In the genomic region with DNA sequence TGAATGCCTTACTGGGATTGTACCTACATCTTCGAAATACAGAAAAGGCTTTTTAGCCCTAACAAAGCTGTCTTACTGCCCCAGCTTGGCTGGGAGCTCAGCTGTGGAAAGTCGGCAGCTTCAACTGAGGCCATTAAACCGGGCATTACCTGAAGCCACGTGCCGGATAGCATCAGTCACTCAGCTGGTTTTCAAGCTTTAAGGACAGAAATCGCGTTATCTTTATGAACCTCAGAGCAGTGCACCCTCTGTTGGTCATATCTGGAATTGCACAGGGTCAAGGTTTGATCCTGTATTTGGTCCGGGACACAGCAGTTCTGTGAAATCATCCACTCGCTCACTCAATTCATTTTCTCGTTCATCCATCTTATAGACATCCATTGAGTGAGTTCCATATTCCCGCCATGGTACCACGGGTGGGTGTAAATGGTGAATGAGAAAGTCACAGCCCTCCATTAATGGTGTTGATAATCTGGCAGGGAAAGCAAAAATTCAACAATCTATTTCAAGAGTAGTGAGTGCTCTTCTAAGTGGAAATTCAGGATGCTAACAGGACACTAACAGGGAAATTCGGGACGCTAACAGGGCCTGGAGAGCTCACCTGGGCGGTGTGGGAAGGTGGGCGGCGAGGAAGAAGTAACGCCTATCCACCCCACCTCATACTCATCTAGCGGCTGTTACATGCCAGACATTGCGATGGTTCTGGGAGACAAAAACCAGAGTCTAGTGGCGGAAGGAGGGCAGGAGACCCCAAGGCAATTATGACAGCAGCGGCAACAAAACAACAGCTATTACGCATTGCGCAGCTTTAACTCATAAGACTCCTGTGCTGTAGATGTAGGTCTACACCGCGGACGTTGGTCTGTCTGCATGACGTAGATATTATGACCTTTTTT, we compare ENCODE assay signal across 8 cellular contexts.
DNase-seq lines count a peak whose midpoint lies in the region; ATAC-seq and TF ChIP-seq lines count a peak whose summit lies in the region.

No MANE protein-coding gene starts in this region.

- H3K4me3 Mint-ChIP-seq in immature natural killer cell = no peak overlapping the region

- no peak overlapping the region for H3K9ac ChIP-seq in SK-N-SH

- peaks cover 0 to 2% (median 0%) of the 10 kb centered on the region in 6 donors for H3K9me3 Mint-ChIP-seq in immature natural killer cell

- no peaks in the 10 kb centered on the region for H3K79me2 ChIP-seq in SK-N-SH (ENCODE audit: insufficient read depth)

- no peaks in the 10 kb centered on the region for H3K9me3 ChIP-seq in SK-N-SH
- no peaks in the 10 kb centered on the region for H3K9me3 ChIP-seq in adrenal gland (replicated peaks in 1 of 3)

- H3K27me3 ChIP-seq in SK-N-SH (ENCODE audit: insufficient read depth) (no peaks in the 10 kb centered on the region), adrenal gland (no peaks in the 10 kb centered on the region)

- 42% methylated on average over 28 of the region's 28 CpGs for WGBS in SK-N-SH (ENCODE audit: low lambda C conversion rate)
- WGBS in adrenal gland, 4 donors = 53 to 60% (median 58%) methylated on average over 28 of the region's 28 CpGs

- TF ChIP-seq EP300 in Ishikawa (IDR thresholded peaks at IDR 0.05; ENCODE audit: borderline replicate concordance) (no peak), SK-N-SH (IDR thresholded peaks at IDR 0.05; ENCODE audit: borderline replicate concordance in 1 of 2, low read depth in 1 of 2, low read length in 1 of 2) (no peak)

- no peaks in the 10 kb centered on the region for H3K9me2 ChIP-seq in SK-N-SH

- intact Hi-C loops in adrenal gland (cut with DNase I) = loop anchor here (5.0 to 10.0 kb wide), 2 partner anchors 210 to 212 kb away; no protein-coding TSS in a partner anchor

- no peak overlapping the region for H3K27ac ChIP-seq in SK-N-SH (ENCODE audit: low read depth in 2 of 2, low read length in 1 of 2)
- H3K27ac ChIP-seq in adrenal gland = no peak overlapping the region

- no peaks in the 10 kb centered on the region for H3F3A ChIP-seq in SK-N-SH (replicated peaks; ENCODE audit: insufficient read depth)

- H3K36me3 Mint-ChIP-seq in immature natural killer cell = no peaks in the 10 kb centered on the region

- no peaks in the 10 kb centered on the region; a peak in 1 of 4 replicates for H3K4me1 ChIP-seq in SK-N-SH (ENCODE audit: control insufficient read depth in 1 of 2, insufficient read depth in 2 of 2, low read depth in 1 of 2, low read length in 1 of 2)
- H3K4me1 ChIP-seq in adrenal gland (replicated peaks in 1 of 2) = no peaks in the 10 kb centered on the region

- POLR2A ChIA-PET in SK-N-SH (lab: Yijun Ruan, JAX) = no interaction called here

- no peak for TF ChIP-seq POLR2A in adrenal gland (IDR thresholded peaks at IDR 0.05)

- no peak for ATAC-seq in HG03460 (IDR thresholded peaks at IDR 0.05; ENCODE audit: unreplicated experiment)
- ATAC-seq in GM18868 (IDR thresholded peaks at IDR 0.05; ENCODE audit: unreplicated experiment) = no peak

- H4K20me1 ChIP-seq in SK-N-SH (ENCODE audit: insufficient read depth) = no peaks in the 10 kb centered on the region

- no peak overlapping the region for H3K4me2 ChIP-seq in SK-N-SH

- CTCF ChIA-PET in SK-N-SH (lab: Yijun Ruan, JAX) = interaction anchor here (0.5 to 3.4 kb wide), 75 partner anchors 10 to 683 kb away, joined by 3 to 67 read pairs (median 4); no protein-coding TSS in a partner anchor

- H3K36me3 ChIP-seq in SK-N-SH (replicated peaks in 1 of 2; ENCODE audit: control insufficient read depth in 1 of 2, insufficient read depth in 2 of 2, low read length in 1 of 2) (no peaks in the 10 kb centered on the region), adrenal gland (replicated peaks in 1 of 2) (no peaks in the 10 kb centered on the region)

- H3K4me3 ChIP-seq in SK-N-SH (ENCODE audit: low read depth in 2 of 2, low read length in 1 of 2) (no peak overlapping the region), adrenal gland (no peak overlapping the region)

- H2AFZ ChIP-seq in SK-N-SH (ENCODE audit: low read depth) = no peak overlapping the region

- DNase-seq in ELF-1 (ENCODE audit: low read depth, low spot score) (peak; percentile 55), SK-N-SH (peak; percentile 68), adrenal gland (peak; percentile 32 to 80 (median 56)), immature natural killer cell (peak in 2 of 3 donors; percentile 8 to 19)
- DNase-seq in stimulated activated CD4-positive, alpha-beta T cell treated with anti-CD3 and anti-CD28 coated beads, Interleukin-1b, Interleukin-23, amount 100 ng/mL, for 4 hours (ENCODE audit: low read depth in 2 of 2) = peak; percentile 17 to 49

- TF ChIP-seq RAD21 in Ishikawa (IDR thresholded peaks at IDR 0.05; ENCODE audit: low read depth) (peak; percentile 76), SK-N-SH (IDR thresholded peaks at IDR 0.05; ENCODE audit: low read length) (peak; percentile 74)

- peak; percentile 82 for TF ChIP-seq CTCF in SK-N-SH (IDR thresholded peaks at IDR 0.05)
- TF ChIP-seq CTCF in adrenal gland (IDR thresholded peaks at IDR 0.05) = peak; percentile 81 to 90 (median 86)

- no peaks in the 10 kb centered on the region for H3K4me1 Mint-ChIP-seq in immature natural killer cell

- peaks cover 0 to 6% (median 2%) of the 10 kb centered on the region in 3 donors for H3K27me3 Mint-ChIP-seq in immature natural killer cell (ENCODE audit: low read depth in 3 of 3)

- H3K27ac Mint-ChIP-seq in immature natural killer cell = no peak overlapping the region

TF ChIP-seq in Ishikawa, 13 proteins besides CTCF, POLR2A, EP300 and RAD21 (continues in another document):
- TF ChIP-seq TAF1 (IDR thresholded peaks at IDR 0.05; ENCODE audit: low read depth) (no peak), EGR1 (IDR thresholded peaks at IDR 0.05) (no peak), NFIC (IDR thresholded peaks at IDR 0.05) (no peak)
- TF ChIP-seq, protein P1, sequence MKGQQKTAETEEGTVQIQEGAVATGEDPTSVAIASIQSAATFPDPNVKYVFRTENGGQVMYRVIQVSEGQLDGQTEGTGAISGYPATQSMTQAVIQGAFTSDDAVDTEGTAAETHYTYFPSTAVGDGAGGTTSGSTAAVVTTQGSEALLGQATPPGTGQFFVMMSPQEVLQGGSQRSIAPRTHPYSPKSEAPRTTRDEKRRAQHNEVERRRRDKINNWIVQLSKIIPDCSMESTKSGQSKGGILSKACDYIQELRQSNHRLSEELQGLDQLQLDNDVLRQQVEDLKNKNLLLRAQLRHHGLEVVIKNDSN (IDR thresholded peaks at IDR 0.05) = peak; percentile 48; the same call in 1 of the 2 replicates

TF ChIP-seq in SK-N-SH, 30 proteins besides CTCF, POLR2A, EP300 and RAD21 (continues in another document):
- TF ChIP-seq YY1 (IDR thresholded peaks at IDR 0.05; ENCODE audit: low read depth) (no peak), TEAD4 (IDR thresholded peaks at IDR 0.05; ENCODE audit: borderline replicate concordance, insufficient read depth) (no peak), FOSL2 (IDR thresholded peaks at IDR 0.05; ENCODE audit: borderline replicate concordance, low read depth) (no peak), MXI1 (IDR thresholded peaks at IDR 0.05; ENCODE audit: low read depth, low read length) (peak; percentile 26; the same call in 1 of the 2 replicates), SMC3 (IDR thresholded peaks at IDR 0.05; ENCODE audit: low read depth, low read length) (peak; percentile 75), RXRA (IDR thresholded peaks at IDR 0.05; ENCODE audit: borderline replicate concordance, low read depth) (no peak), REST (IDR thresholded peaks at IDR 0.05; ENCODE audit: low read depth, low read length) (no peak), NRF1 (IDR thresholded peaks at IDR 0.05; ENCODE audit: low read depth, low read length) (no peak), CHD2 (IDR thresholded peaks at IDR 0.05; ENCODE audit: low read length, partially characterized antibody) (peak; percentile 12), FOXJ3 (CRISPR knock-in tag; IDR thresholded peaks at IDR 0.05) (no peak), USF2 (IDR thresholded peaks at IDR 0.05; ENCODE audit: borderline replicate concordance, low read depth, low read length) (no peak)
- TF ChIP-seq, protein P1 (IDR thresholded peaks at IDR 0.05; ENCODE audit: borderline replicate concordance, low read depth) = no peak

Comparison
In these comparisons a context has a peak if more than half of its experiments do, and no peak if none do; other contexts are left out.
1. DNase-seq: peak in every context shown above with its lines; median percentile 68 in SK-N-SH; 56 in adrenal gland; 55 in ELF-1; 33 in stimulated activated CD4-positive, alpha-beta T cell treated with anti-CD3 and anti-CD28 coated beads, Interleukin-1b, Interleukin-23, amount 100 ng/mL, for 4 hours; 14 in immature natural killer cell.